12 cellular contexts compared by ENCODE assay signal in the genomic region with DNA sequence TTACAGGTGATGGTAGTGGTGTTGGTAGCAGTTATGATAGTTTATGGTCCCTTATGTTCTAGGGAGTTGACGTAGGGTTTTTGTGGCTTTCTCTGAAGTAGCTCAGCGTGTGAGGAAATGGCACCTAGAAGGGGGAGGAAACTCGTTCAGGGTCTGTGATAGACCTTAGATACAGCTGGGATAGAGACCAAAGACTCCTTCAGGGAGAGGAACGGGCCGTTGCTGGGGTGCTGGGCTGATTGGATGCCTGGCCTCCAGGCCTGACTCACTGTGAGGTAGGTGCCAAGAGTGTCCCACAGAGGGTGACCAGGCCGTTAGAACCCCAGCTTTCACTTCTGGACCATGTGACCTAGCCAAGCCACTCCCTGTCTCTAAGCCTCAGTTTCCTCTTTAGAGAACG.
DNase-seq lines count a peak whose midpoint lies in the region; TF ChIP-seq lines count a peak whose summit lies in the region.
"Had no signal": no experiment of that assay in that cellular context is flagged by ENCODE, and none has a peak within 500 bp of the region (broad histone marks: within the 10 kb centered on the region; RNA-seq: fewer than 3 reads in every experiment).

No MANE protein-coding gene starts in this region.

- peaks cover 38 to 99% (median 55%) of the 10 kb centered on the region in 3 donors for H3K4me1 ChIP-seq in esophagus squamous epithelium
- H3K4me1 ChIP-seq in spleen, result peaks cover 39 to 97% (median 73%) of the 10 kb centered on the region in 6 donors

- WGBS in esophagus squamous epithelium, 2 donors, result 38 to 48% methylated on average over 3 to 7 of the region's 7 CpGs
- 24 to 35% (median 31%) methylated on average over 7 of the region's 7 CpGs for WGBS in spleen, 5 donors

- DNase-seq in Daoy (ENCODE audit: low read depth) (peak; percentile 62), RWPE1 (ENCODE audit: low spot score) (no peak), esophagus squamous epithelium (lab: John Stamatoyannopoulos, UW) (no peak), spleen (no peak), NCI-H526 (lab: John Stamatoyannopoulos, UW) (no peak), HEK293T (ENCODE audit: extremely low spot score) (no peak)
- no peak for DNase-seq in activated CD8-positive, alpha-beta memory T cell treated with anti-CD3 and anti-CD28 coated beads for 24 hours
- DNase-seq in activated T-cell treated with anti-CD3 and anti-CD28 coated beads, Interleukin-2, amount 50 U/mL, for 48 hours, result no peak
- DNase-seq: naive B cell; NCI-H446 treated with DMSO at 0.1 percent for 48 hours; stimulated activated CD4-positive, alpha-beta T cell treated with anti-CD3 and anti-CD28 coated beads, Interleukin-4, amount 100 ng/mL, for 1 hour had no signal

- intact Hi-C loops in esophagus squamous epithelium (cut with DNase I) (no loop called here), spleen (cut with DNase I; ENCODE audit: low total_unique reads) (loop anchor here (10.0 kb wide), 1 partner anchor 247 kb away; no protein-coding TSS in a partner anchor)

- no peak for TF ChIP-seq POLR2A in esophagus squamous epithelium (IDR thresholded peaks at IDR 0.05)
- no peak for TF ChIP-seq POLR2A in spleen (IDR thresholded peaks at IDR 0.05)

- H3K4me3 ChIP-seq in esophagus squamous epithelium (no peak overlapping the region), spleen (no peak overlapping the region)
- H3K4me3 ChIP-seq: K562 had no signal

- CTCF ChIA-PET in RWPE1 (lab: Yijun Ruan, JAX), result interaction anchor here (0.5 to 1.3 kb wide), 5 partner anchors 18 to 202 kb away, joined by 3 to 7 read pairs (median 4); no protein-coding TSS in a partner anchor
- CTCF ChIA-PET in HEK293T (lab: Yijun Ruan, JAX), result no interaction called here

- H3K9me3 ChIP-seq in esophagus squamous epithelium (no peaks in the 10 kb centered on the region), spleen (no peaks in the 10 kb centered on the region)

- peak overlapping the region; percentile 84 for H3K27ac ChIP-seq in RWPE1
- H3K27ac ChIP-seq in esophagus squamous epithelium, result peak overlapping the region; percentile 47 to 79 (median 66)
- peak overlapping the region in 7 of 8 donors; percentile 26 to 87 (median 74) for H3K27ac ChIP-seq in spleen

- POLR2A ChIA-PET in RWPE1 (lab: Yijun Ruan, JAX; ENCODE audit: low non-redundant PET), result interaction anchor here (0.6 kb wide), 1 partner anchor 328 kb away, joined by 11 read pairs; no protein-coding TSS in a partner anchor
- POLR2A ChIA-PET in HEK293T (lab: Yijun Ruan, JAX), result no interaction called here

- H3K36me3 ChIP-seq in esophagus squamous epithelium (peaks cover 0 to 15% (median 0%) of the 10 kb centered on the region in 3 donors), spleen (no peaks in the 10 kb centered on the region)

- no peak for TF ChIP-seq CTCF in RWPE1 (conservative IDR thresholded peaks at IDR 0.05; ENCODE audit: low read depth)
- no peak for TF ChIP-seq CTCF in esophagus squamous epithelium (IDR thresholded peaks at IDR 0.05)
- TF ChIP-seq CTCF in spleen (IDR thresholded peaks at IDR 0.05 in 8 of 11, conservative IDR thresholded peaks at IDR 0.05 in 3 of 11), result no peak

- no peaks in the 10 kb centered on the region for H3K27me3 ChIP-seq in esophagus squamous epithelium
- H3K27me3 ChIP-seq in spleen (replicated peaks in 1 of 7), result no peaks in the 10 kb centered on the region

TF ChIP-seq in HEK293T, 16 proteins besides CTCF, POLR2A, EP300 and RAD21:
- TF ChIP-seq, protein P1, sequence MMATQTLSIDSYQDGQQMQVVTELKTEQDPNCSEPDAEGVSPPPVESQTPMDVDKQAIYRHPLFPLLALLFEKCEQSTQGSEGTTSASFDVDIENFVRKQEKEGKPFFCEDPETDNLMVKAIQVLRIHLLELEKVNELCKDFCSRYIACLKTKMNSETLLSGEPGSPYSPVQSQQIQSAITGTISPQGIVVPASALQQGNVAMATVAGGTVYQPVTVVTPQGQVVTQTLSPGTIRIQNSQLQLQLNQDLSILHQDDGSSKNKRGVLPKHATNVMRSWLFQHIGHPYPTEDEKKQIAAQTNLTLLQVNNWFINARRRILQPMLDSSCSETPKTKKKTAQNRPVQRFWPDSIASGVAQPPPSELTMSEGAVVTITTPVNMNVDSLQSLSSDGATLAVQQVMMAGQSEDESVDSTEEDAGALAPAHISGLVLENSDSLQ (IDR thresholded peaks at IDR 0.05), result no peak
- no peak for TF ChIP-seq SP1 (IDR thresholded peaks at IDR 0.05)
- TF ChIP-seq FOXA1 (IDR thresholded peaks at IDR 0.05), result no peak
- no peak for TF ChIP-seq TARDBP (IDR thresholded peaks at IDR 0.05)
- no peak for TF ChIP-seq ARNT (IDR thresholded peaks at IDR 0.05)
